Comparison of ENCODE assay signal across 40 cellular contexts in the genomic region with DNA sequence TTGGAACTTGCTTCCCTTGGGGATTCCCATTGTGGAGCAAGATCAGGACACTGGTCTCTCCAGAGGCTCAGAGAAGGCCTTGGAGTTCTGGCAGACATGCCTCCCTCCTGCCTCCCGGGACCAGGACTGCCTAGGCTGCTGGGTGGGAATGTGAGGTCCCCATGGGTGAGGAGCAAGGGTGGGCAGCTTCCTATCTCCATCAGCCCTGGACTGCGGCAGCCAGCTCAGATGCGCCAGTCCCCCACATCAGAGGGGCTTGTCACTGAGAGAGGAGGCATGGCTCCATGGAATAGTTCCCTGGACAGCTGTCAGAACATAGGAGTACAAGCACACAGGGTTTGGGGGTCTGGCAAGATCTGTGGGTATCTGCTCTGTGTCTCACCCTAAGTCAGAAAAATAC. TPM values are rescaled to one million over a fixed set of nuclear protein-coding genes. Genes with fewer than 3 reads are reported as not detected.
"Had no signal": no experiment of that assay in that cellular context is flagged by ENCODE, and none has a peak within 500 bp of the region (broad histone marks: within the 10 kb centered on the region; RNA-seq: fewer than 3 reads in every experiment).

No MANE protein-coding gene starts in this region.

- DNase-seq: Karpas-422, Kasumi-1, MG63, MM.1S, MV-4-11, NCI-H1048, NCI-H1092, NCI-H1092 treated with DMSO at 0.1 percent for 48 hours, NCI-H1105, NCI-H1105 treated with DMSO at 0.1 percent for 48 hours, NCI-H1417, NCI-H1417 treated with DMSO at 0.1 percent for 48 hours, NCI-H1436, NCI-H1436 treated with DMSO at 0.1 percent for 48 hours, NCI-H146, NCI-H1694, NCI-H1694 treated with DMSO at 0.1 percent for 48 hours, NCI-H187, NCI-H187 treated with DMSO at 0.1 percent for 48 hours, NCI-H1930, NCI-H2029, NCI-H2029 treated with DMSO at 0.1 percent for 48 hours, NCI-H2081, NCI-H2081 treated with DMSO at 0.1 percent for 48 hours, NCI-H2107, NCI-H2171, NCI-H2171 treated with DMSO at 0.1 percent for 48 hours, NCI-H2227 treated with DMSO at 0.1 percent for 48 hours, NCI-H226, NCI-H345, NCI-H446, NCI-H446 treated with DMSO at 0.1 percent for 48 hours, NCI-H510A, NCI-H510A treated with DMSO at 0.1 percent for 48 hours, NCI-H524, NCI-H524 treated with DMSO at 0.1 percent for 48 hours had no signal

- H3K36me3 ChIP-seq: MG63 had no signal

- H3K9me3 ChIP-seq: MG63 had no signal

- H3K27me3 ChIP-seq: MG63 had no signal

- H3K4me3 ChIP-seq: MG63 had no signal

RNA-seq across cellular contexts. Expression of a gene that starts 17.3 kb away (rescaled TPM):
- total RNA-seq: LHCN-M2, M059J, MCF 10A, NCI-H460 had no signal
